Comparison of ENCODE assay signal across 9 cellular contexts in genomic region chr12:52171950-52172512, GRCh38. TPM values are rescaled to one million over a fixed set of nuclear protein-coding genes. Genes with fewer than 3 reads are reported as not detected.
A peak's percentile ranks its signal among the peaks of the same experiment; 100 is the strongest.
DNase-seq lines count a peak whose midpoint lies in the region; ATAC-seq and TF ChIP-seq lines count a peak whose summit lies in the region.
"Had no signal": no experiment of that assay in that cellular context is flagged by ENCODE, and none has a peak within 500 bp of the region (broad histone marks: within the 10 kb centered on the region; RNA-seq: fewer than 3 reads in every experiment).

No MANE protein-coding gene starts in this region.

- no peak overlapping the region for H3K4me3 ChIP-seq in GM12864 (ENCODE audit: low read depth, low read length)
- H3K4me3 ChIP-seq in OCI-LY3 (ENCODE audit: low read length): no peak overlapping the region
- H3K4me3 ChIP-seq in fibroblast of lung (replicated peaks in 1 of 4; ENCODE audit: control extremely low read depth in 1 of 4, insufficient read depth in 1 of 4, low read depth in 3 of 4, low read length in 4 of 4): no peak overlapping the region

- no peak for ATAC-seq in HG02973 (IDR thresholded peaks at IDR 0.05; ENCODE audit: unreplicated experiment)

- H3K27me3 ChIP-seq in OCI-LY3 (ENCODE audit: low read depth, low read length): no peaks in the 10 kb centered on the region
- no peaks in the 10 kb centered on the region for H3K27me3 ChIP-seq in fibroblast of lung (ENCODE audit: control insufficient read depth, insufficient read depth, low read length)

- H3K9ac ChIP-seq in OCI-LY3 (ENCODE audit: low read length) (no peak overlapping the region), fibroblast of lung (ENCODE audit: insufficient read depth, low read length) (no peak overlapping the region)

- peak; percentile 55 for DNase-seq in A172 (ENCODE audit: low spot score)
- DNase-seq in GM12864 (ENCODE audit: low read depth): no peak
- peak in 1 of 2 donors; percentile 61 for DNase-seq in fibroblast of lung (ENCODE audit: low read depth in 2 of 2)
- DNase-seq in amygdala (lab: John Stamatoyannopoulos, UW): no peak
- DNase-seq in retina: no peak
- no peak for DNase-seq in DMS79 (lab: John Stamatoyannopoulos, UW)

- H2AFZ ChIP-seq in OCI-LY3 (ENCODE audit: low read depth, low read length) (no peak overlapping the region), fibroblast of lung (ENCODE audit: low read length) (no peak overlapping the region)

- TF ChIP-seq CTCF in GM12864 (IDR thresholded peaks at IDR 0.05; ENCODE audit: low read depth, low read length, missing control alignments): peak; percentile 28
- peak; percentile 49 for TF ChIP-seq CTCF in OCI-LY3 (IDR thresholded peaks at IDR 0.05; ENCODE audit: low read depth, low read length)
- TF ChIP-seq CTCF in fibroblast of lung (conservative IDR thresholded peaks at IDR 0.05 in 1 of 2, IDR thresholded peaks at IDR 0.05 in 1 of 2; ENCODE audit: low read depth in 1 of 2, low read length in 2 of 2): peak; percentile 11 to 39

- no peaks in the 10 kb centered on the region for H3K79me2 ChIP-seq in OCI-LY3 (ENCODE audit: low read length)
- H3K79me2 ChIP-seq in fibroblast of lung (ENCODE audit: control insufficient read depth, insufficient read depth, low read length): no peaks in the 10 kb centered on the region

- H3K36me3 ChIP-seq in OCI-LY3 (replicated peaks; ENCODE audit: low read depth, low read length) (no peaks in the 10 kb centered on the region), fibroblast of lung (ENCODE audit: control insufficient read depth, insufficient read depth, low read length) (no peaks in the 10 kb centered on the region)

- H3K4me2 ChIP-seq in OCI-LY3 (ENCODE audit: low read length) (no peak overlapping the region), fibroblast of lung (ENCODE audit: extremely low read depth, insufficient read depth, low read length) (no peak overlapping the region)

- H3K4me1 ChIP-seq in OCI-LY3 (ENCODE audit: low read length): peaks cover 10% of the 10 kb centered on the region
- H3K4me1 ChIP-seq in fibroblast of lung (ENCODE audit: control insufficient read depth, extremely low read depth, insufficient read depth, low read length): peaks cover 10% of the 10 kb centered on the region

- H3K27ac ChIP-seq in OCI-LY3 (ENCODE audit: low read length): no peak overlapping the region
- no peak overlapping the region for H3K27ac ChIP-seq in fibroblast of lung (ENCODE audit: insufficient read depth, low read length)

- H4K20me1 ChIP-seq in OCI-LY3 (ENCODE audit: insufficient read depth, low read length): no peaks in the 10 kb centered on the region
- H4K20me1 ChIP-seq in fibroblast of lung (ENCODE audit: control insufficient read depth, extremely low read depth, insufficient read depth, low read length): no peaks in the 10 kb centered on the region

- no peaks in the 10 kb centered on the region for H3K9me3 ChIP-seq in OCI-LY3 (ENCODE audit: insufficient read depth, low read length)
- no peaks in the 10 kb centered on the region for H3K9me3 ChIP-seq in fibroblast of lung (ENCODE audit: control insufficient read depth, insufficient read depth, low read depth, low read length)

RNA-seq across cellular contexts. Expression of gene KRT80, which starts 19.8 kb away (rescaled TPM):
- total RNA-seq in A172 (2014; rRNA removed; shearing (Covaris generic)): 65.2 and 75.2 TPM in 2 replicates
- under 0.01 and 0.17 TPM in 2 replicates for total RNA-seq in fibroblast of lung
- polyA plus RNA-seq in fibroblast of lung: 0.90 and 1.0 TPM in 2 replicates
- polyA plus RNA-seq in fibroblast of lung (2012): 0.83 and 1.1 TPM in 2 replicates
- 0.89 and 1.5 TPM in 2 replicates for polyA minus RNA-seq in fibroblast of lung (ENCODE audit: low replicate concordance)
- total RNA-seq: T-helper 2 cell treated with Interferon-gamma antibody and Interleukin-4, amounts not matched to agents 100 ng/mL and 5 ng/mL, for 36 hours had no signal

Comparison
In these comparisons a context has a peak if more than half of its experiments do, and no peak if none do; other contexts are left out.
1. RNA of gene KRT80, which starts 19.8 kb away (total RNA-seq): 65.2 to 75.2 TPM in A172; under 0.01 to 0.17 TPM in fibroblast of lung; every median in the first group is over 10 times any median in the second.
2. Peak in every context shown above with its lines, with median percentiles within 50 percentile points of each other: CTCF ChIP-seq.